19 cellular contexts compared by ENCODE assay signal in the genomic region with DNA sequence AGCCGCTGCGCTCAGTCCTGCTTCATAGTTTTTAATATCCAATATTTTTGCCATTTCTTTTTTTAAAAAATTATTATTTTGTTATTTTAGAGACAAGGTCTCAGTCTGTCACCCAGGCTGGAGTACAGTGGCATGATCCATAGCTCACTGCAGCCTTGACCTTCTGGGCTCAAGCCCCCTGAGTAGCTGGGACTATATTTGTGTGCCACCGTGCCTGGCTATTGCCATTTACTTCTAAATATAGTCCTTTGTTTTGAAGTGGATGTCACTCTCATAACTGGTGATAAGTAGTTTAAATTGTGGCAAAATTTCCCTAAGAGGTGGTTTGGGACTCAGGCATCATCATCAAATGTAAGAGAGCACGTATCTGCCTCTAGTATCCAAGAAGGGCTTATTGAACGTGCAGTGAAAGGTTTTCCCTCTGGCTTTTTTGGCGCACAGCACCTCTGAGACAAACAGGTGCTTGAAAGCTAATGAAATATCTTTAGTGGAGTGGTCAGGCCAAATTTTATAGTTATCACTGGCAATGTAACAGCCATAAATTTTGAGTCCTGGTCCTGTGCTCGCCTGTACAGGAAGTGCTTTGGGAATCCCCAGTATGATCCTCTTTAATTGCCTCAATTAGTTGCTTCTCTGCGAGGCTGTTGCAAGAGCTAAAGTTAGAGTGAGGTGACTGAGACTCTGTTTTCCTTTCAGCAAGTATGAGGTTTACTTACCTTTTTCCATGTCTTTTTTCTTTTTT. TPM values are rescaled to one million over a fixed set of nuclear protein-coding genes. Genes with fewer than 3 reads are reported as not detected.
DNase-seq lines count a peak whose midpoint lies in the region; ATAC-seq and TF ChIP-seq lines count a peak whose summit lies in the region.
"Had no signal": no experiment of that assay in that cellular context is flagged by ENCODE, and none has a peak within 500 bp of the region (broad histone marks: within the 10 kb centered on the region; RNA-seq: fewer than 3 reads in every experiment).

No MANE protein-coding gene starts in this region.

- H3K79me2 ChIP-seq in PC-3 (ENCODE audit: low read length) (no peaks in the 10 kb centered on the region), Karpas-422 (ENCODE audit: low read length) (no peaks in the 10 kb centered on the region)

- H3K27ac ChIP-seq in PC-3 (ENCODE audit: low read length): no peak overlapping the region
- no peak overlapping the region for H3K27ac ChIP-seq in gastroesophageal sphincter
- H3K27ac ChIP-seq in Karpas-422 (ENCODE audit: low read length): no peak overlapping the region
- H3K27ac ChIP-seq: skin epidermis had no signal

- no peaks in the 10 kb centered on the region for H3K36me3 ChIP-seq in PC-3 (ENCODE audit: low read depth, low read length)
- no peaks in the 10 kb centered on the region for H3K36me3 ChIP-seq in gastroesophageal sphincter
- H3K36me3 ChIP-seq in Karpas-422 (ENCODE audit: insufficient read depth, low read length): no peaks in the 10 kb centered on the region

- intact Hi-C loops in Right ventricle myocardium superior (cut with DNase I) (no loop called here), left cardiac atrium (cut with DNase I) (no loop called here), PC-3 (cut with micrococcal nuclease) (no loop called here)

- H4K20me1 ChIP-seq in PC-3 (ENCODE audit: low read length) (no peaks in the 10 kb centered on the region), Karpas-422 (ENCODE audit: insufficient read depth, low read depth, low read length) (no peaks in the 10 kb centered on the region)

- H3K4me1 ChIP-seq in PC-3 (ENCODE audit: insufficient read depth, low read length) (no peaks in the 10 kb centered on the region), gastroesophageal sphincter (peaks cover 0 to 15% (median 0%) of the 10 kb centered on the region in 3 donors), Karpas-422 (ENCODE audit: low read length) (no peaks in the 10 kb centered on the region)

- CTCF ChIA-PET in PC-3 (lab: Charles Lee): no interaction called here

- TF ChIP-seq POLR2A in gastroesophageal sphincter (IDR thresholded peaks at IDR 0.05): no peak
- TF ChIP-seq POLR2A in GM18505 (IDR thresholded peaks at IDR 0.05; ENCODE audit: borderline replicate concordance, extremely low read depth, insufficient read depth, insufficient read length): no peak

- no peak for DNase-seq in Right ventricle myocardium superior
- no peak for DNase-seq in left cardiac atrium
- DNase-seq in NCI-H1417 treated with DMSO at 0.1 percent for 48 hours (lab: John Stamatoyannopoulos, UW): peak; percentile 23
- DNase-seq in epithelial cell of esophagus (ENCODE audit: low read depth): peak; percentile 14
- DNase-seq in PC-3: no peak
- no peak for DNase-seq in Karpas-422
- DNase-seq: activated B cell treated with CpG ODN at 0.5 μM for 24 hours; activated CD4-positive, alpha-beta T cell treated with anti-CD3 and anti-CD28 coated beads, Interleukin-2, amount 50 U/mL, for 4 hours; central memory CD4-positive, alpha-beta T cell; kidney glomerular epithelial cell; mesenchymal stem cell; NCI-H524 treated with DMSO at 0.1 percent for 48 hours; T1000; trophoblast cell had no signal

- H3K9me2 ChIP-seq in PC-3 (replicated peaks; ENCODE audit: low read length): no peaks in the 10 kb centered on the region
- H3K9me2 ChIP-seq in Karpas-422 (replicated peaks; ENCODE audit: insufficient read depth, low read length): no peaks in the 10 kb centered on the region

- no peak overlapping the region for H3K4me2 ChIP-seq in PC-3 (ENCODE audit: low read length)
- H3K4me2 ChIP-seq in Karpas-422 (ENCODE audit: low read depth, low read length, poor library complexity, severe bottlenecking): no peak overlapping the region

- POLR2A ChIA-PET in PC-3 (lab: Charles Lee; ENCODE audit: unreplicated experiment): no interaction called here

- TF ChIP-seq EP300 in gastroesophageal sphincter (IDR thresholded peaks at IDR 0.05): no peak

- H3K9ac ChIP-seq in PC-3 (ENCODE audit: low read length) (no peak overlapping the region), Karpas-422 (ENCODE audit: low read length) (no peak overlapping the region)

- H2AFZ ChIP-seq in PC-3 (ENCODE audit: low read length) (no peak overlapping the region), Karpas-422 (ENCODE audit: low read length) (no peak overlapping the region)

- no peaks in the 10 kb centered on the region for H3F3A ChIP-seq in PC-3 (ENCODE audit: low read length, unreplicated experiment)

- TF ChIP-seq CTCF in epithelial cell of esophagus (IDR thresholded peaks at IDR 0.05; ENCODE audit: insufficient read depth, low read depth, low read length, missing control alignments) (no peak), PC-3 (conservative IDR thresholded peaks at IDR 0.05; ENCODE audit: low read depth, low read length) (no peak), gastroesophageal sphincter (IDR thresholded peaks at IDR 0.05) (no peak)

- WGBS in gastroesophageal sphincter (ENCODE audit: low coverage in 1 of 2), 2 donors: 66 to 78% methylated on average over 8 of the region's 8 CpGs

- H3K4me3 ChIP-seq in epithelial cell of esophagus (ENCODE audit: low read length) (no peak overlapping the region), PC-3 (ENCODE audit: low read length) (no peak overlapping the region), gastroesophageal sphincter (no peak overlapping the region), Karpas-422 (ENCODE audit: low read length) (no peak overlapping the region)
- H3K4me3 ChIP-seq: skin epidermis had no signal

- H3K9me3 ChIP-seq in PC-3 (ENCODE audit: low read length) (no peaks in the 10 kb centered on the region), gastroesophageal sphincter (no peaks in the 10 kb centered on the region), Karpas-422 (ENCODE audit: low read length) (no peaks in the 10 kb centered on the region)

- no peaks in the 10 kb centered on the region for H3K27me3 ChIP-seq in PC-3 (ENCODE audit: low read length)
- H3K27me3 ChIP-seq in gastroesophageal sphincter: no peaks in the 10 kb centered on the region
- no peaks in the 10 kb centered on the region for H3K27me3 ChIP-seq in Karpas-422 (ENCODE audit: low read length)

- no TSS peak for BruUV-seq in PC-3 (replicated peaks; lab: Mats Ljungman, UMichigan)

- ATAC-seq in Right ventricle myocardium superior (ENCODE audit: poor library complexity) (peak; percentile 54), left cardiac atrium (no peak), PC-3 (no peak), gastroesophageal sphincter (no peak), GM18505 (IDR thresholded peaks at IDR 0.05; ENCODE audit: unreplicated experiment) (no peak)
- ATAC-seq: activated T-helper 17 cell treated with anti-CD3 and anti-CD28 coated beads, Interleukin-2, amount 50 U/mL, for 72 hours; HepG2 had no signal

RNA-seq across cellular contexts. Expression of a gene that starts 14.8 kb away (rescaled TPM):
- total RNA-seq in Right ventricle myocardium superior: 50.9 TPM
- 10 to 100 TPM; 40.4 to 41.5 TPM for total RNA-seq in left cardiac atrium
- total RNA-seq in PC-3 (2014; rRNA removed): 9.1 and 12.2 TPM in 2 replicates
- total RNA-seq in gastroesophageal sphincter: 10 to 100 TPM; 25.7 to 47.0 (median 33.1) TPM
- total RNA-seq in Karpas-422 (2014; rRNA removed; shearing (Covaris generic); ENCODE audit: low replicate concordance): 3.1 and 3.6 TPM in 2 replicates

Comparison
In these comparisons a context has a peak if more than half of its experiments do, and no peak if none do; other contexts are left out.
1. DNase-seq: peak in NCI-H1417 treated with DMSO at 0.1 percent for 48 hours (single experiment) and epithelial cell of esophagus (single experiment); none in Right ventricle myocardium superior (single experiment), left cardiac atrium (single experiment), PC-3 (single experiment) and Karpas-422 (single experiment).